ENCODE assay signal across 11 cellular contexts in the genomic region with DNA sequence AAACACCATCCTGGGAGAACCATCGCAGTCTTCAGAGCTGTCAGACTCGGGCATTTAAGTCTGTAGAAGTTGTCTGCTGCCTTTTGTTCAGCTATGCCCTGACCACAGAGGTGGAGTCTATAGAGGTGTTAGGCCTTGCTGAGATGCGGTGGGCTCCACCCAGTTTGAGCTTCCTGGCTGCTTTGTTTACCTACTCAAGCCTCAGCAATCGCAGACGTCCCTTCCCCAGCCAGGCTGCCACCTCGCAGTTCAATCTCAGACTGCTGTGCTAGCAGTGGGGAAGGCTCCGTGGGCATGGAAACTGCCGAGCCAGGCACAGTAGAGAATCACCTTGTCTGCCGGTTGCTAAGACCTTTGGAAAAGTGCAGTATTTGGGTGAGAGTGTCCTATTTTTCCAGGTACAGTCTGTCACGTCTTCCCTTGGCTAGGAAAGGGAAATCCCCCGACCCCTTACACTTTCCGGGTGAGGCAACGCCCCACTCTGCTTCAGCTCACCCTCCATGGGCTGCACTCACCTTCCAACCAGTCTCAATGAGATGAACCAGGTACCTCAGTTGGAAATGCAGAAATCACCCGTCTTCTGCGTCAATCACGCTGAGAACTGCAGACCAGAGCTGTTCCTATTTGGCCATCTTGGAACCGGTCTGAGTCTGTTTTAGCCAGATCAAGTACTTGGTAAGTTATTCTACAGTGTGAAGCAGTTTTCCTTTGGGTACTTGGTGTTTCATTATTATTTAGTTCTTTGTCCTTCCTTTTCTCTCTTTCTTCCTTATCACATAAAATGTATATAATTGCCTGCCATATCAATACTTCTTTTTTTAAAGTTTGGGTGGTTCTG.
DNase-seq lines count a peak whose midpoint lies in the region; ATAC-seq and TF ChIP-seq lines count a peak whose summit lies in the region.
"Had no signal": no experiment of that assay in that cellular context is flagged by ENCODE, and none has a peak within 500 bp of the region (broad histone marks: within the 10 kb centered on the region; RNA-seq: fewer than 3 reads in every experiment).

No MANE protein-coding gene starts in this region.

- H3K4me3 Mint-ChIP-seq in natural killer cell = peak overlapping the region; percentile 97

- H3K4me1 Mint-ChIP-seq in natural killer cell = peaks cover 54 to 66% of the 10 kb centered on the region in 2 donors

- no peak for TF ChIP-seq CTCF in natural killer cell (IDR thresholded peaks at IDR 0.05)

- peaks cover 12 to 25% of the 10 kb centered on the region in 2 donors for H3K9me3 Mint-ChIP-seq in natural killer cell

- H3K36me3 Mint-ChIP-seq in natural killer cell = peaks cover 71% of the 10 kb centered on the region

- H3K27ac Mint-ChIP-seq in natural killer cell = peak overlapping the region; percentile 98 to 99

- ATAC-seq in natural killer cell (peak; percentile 75 to 89 (median 82)), HG03457 (IDR thresholded peaks at IDR 0.05; ENCODE audit: unreplicated experiment) (no peak), GM21723 (IDR thresholded peaks at IDR 0.05; ENCODE audit: unreplicated experiment) (no peak), HG02798 (IDR thresholded peaks at IDR 0.05; ENCODE audit: poor library complexity, unreplicated experiment) (no peak)

- no peaks in the 10 kb centered on the region for H3K27me3 Mint-ChIP-seq in natural killer cell (ENCODE audit: low read depth in 2 of 2)

- intact Hi-C loops in natural killer cell (cut with micrococcal nuclease) = loop anchor here (1.0 to 2.0 kb wide), 5 partner anchors 14 to 71 kb away; a partner anchor contains a TSS

- DNase-seq in stimulated activated CD4-positive, alpha-beta T cell treated with anti-CD3 and anti-CD28 coated beads, Interleukin-12 subunit alpha, Interleukin-12 subunit beta, amount 100 ng/mL, for 4 hours = peak; percentile 26
- DNase-seq in stimulated activated CD4-positive, alpha-beta T cell treated with anti-CD3 and anti-CD28 coated beads, Interleukin-2, amount 100 ng/mL, for 48 hours = no peak
- DNase-seq in activated effector memory CD4-positive, alpha-beta T cell treated with Interleukin-2 at 50 U/mL for 16 hours = peak; percentile 83
- DNase-seq in natural killer cell (peak; percentile 65), DMS53 treated with DMSO at 0.1 percent for 48 hours (lab: John Stamatoyannopoulos, UW; ENCODE audit: unreplicated experiment) (no peak)
- DNase-seq: cortex of kidney, hypothalamus, NCI-H1092 treated with DMSO at 0.1 percent for 48 hours had no signal

Comparison
In these comparisons a context has a peak if more than half of its experiments do, and no peak if none do; other contexts are left out.
1. DNase-seq: peak in stimulated activated CD4-positive, alpha-beta T cell treated with anti-CD3 and anti-CD28 coated beads, Interleukin-12 subunit alpha, Interleukin-12 subunit beta, amount 100 ng/mL, for 4 hours (single experiment), activated effector memory CD4-positive, alpha-beta T cell treated with Interleukin-2 at 50 U/mL for 16 hours (single experiment) and natural killer cell (single experiment); none in stimulated activated CD4-positive, alpha-beta T cell treated with anti-CD3 and anti-CD28 coated beads, Interleukin-2, amount 100 ng/mL, for 48 hours (0 of 2) and DMS53 treated with DMSO at 0.1 percent for 48 hours (single experiment).
2. ATAC-seq: peak in natural killer cell (3 of 3); none in HG03457 (single experiment), GM21723 (single experiment) and HG02798 (single experiment).